In the genomic region with DNA sequence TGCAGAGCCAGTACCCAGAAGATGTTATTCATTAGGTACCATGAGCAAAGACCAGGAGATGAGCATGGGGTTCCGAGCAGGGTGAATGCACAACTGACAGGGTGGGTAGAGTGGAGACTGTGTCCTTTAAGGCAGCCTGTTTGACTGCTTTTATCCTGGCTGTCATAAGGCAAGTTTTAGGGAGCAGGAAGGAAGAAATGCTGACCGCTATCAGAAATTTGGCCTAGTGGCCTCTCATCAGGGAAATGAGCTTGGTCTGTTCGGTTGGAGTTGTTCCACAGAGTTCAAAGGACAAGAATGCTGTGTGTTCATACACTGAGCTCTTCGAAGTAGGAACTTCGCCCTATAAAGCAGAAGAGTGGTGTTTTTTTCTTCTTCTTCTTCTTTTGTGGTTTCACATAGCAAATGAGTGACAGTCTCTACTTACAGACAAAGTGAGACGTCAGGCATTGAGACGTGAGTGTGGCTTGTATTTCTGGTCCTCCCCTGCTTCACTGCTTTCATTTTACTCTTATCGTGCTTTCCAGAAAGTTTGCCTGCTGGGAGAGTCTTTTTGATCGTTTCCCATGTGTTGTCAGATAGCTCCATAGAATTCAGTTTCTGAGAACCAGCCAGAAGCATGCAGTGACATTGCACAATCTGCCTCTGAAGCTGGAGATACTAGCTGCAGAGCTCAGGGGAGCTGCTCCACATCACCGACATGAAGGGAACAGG, we compare ENCODE assay signal across 9 cellular contexts. TPM values are rescaled to one million over a fixed set of nuclear protein-coding genes. Genes with fewer than 3 reads are reported as not detected.
DNase-seq lines count a peak whose midpoint lies in the region; ATAC-seq, FAIRE-seq and TF ChIP-seq lines count a peak whose summit lies in the region.
"Had no signal": no experiment of that assay in that cellular context is flagged by ENCODE, and none has a peak within 500 bp of the region (broad histone marks: within the 10 kb centered on the region; RNA-seq: fewer than 3 reads in every experiment).

A gene with protein sequence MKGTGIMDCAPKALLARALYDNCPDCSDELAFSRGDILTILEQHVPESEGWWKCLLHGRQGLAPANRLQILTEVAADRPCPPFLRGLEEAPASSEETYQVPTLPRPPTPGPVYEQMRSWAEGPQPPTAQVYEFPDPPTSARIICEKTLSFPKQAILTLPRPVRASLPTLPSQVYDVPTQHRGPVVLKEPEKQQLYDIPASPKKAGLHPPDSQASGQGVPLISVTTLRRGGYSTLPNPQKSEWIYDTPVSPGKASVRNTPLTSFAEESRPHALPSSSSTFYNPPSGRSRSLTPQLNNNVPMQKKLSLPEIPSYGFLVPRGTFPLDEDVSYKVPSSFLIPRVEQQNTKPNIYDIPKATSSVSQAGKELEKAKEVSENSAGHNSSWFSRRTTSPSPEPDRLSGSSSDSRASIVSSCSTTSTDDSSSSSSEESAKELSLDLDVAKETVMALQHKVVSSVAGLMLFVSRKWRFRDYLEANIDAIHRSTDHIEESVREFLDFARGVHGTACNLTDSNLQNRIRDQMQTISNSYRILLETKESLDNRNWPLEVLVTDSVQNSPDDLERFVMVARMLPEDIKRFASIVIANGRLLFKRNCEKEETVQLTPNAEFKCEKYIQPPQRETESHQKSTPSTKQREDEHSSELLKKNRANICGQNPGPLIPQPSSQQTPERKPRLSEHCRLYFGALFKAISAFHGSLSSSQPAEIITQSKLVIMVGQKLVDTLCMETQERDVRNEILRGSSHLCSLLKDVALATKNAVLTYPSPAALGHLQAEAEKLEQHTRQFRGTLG (plus strand): TSS at position 502 of the 714 bp plus-strand sequence. CDS start 199 bp downstream, at position 701.

- H3K27me3 ChIP-seq in right lobe of liver (no peaks in the 10 kb centered on the region), upper lobe of right lung (no peaks in the 10 kb centered on the region)

- H3K4me3 ChIP-seq in right lobe of liver: peak within 1 kb of the TSS; percentile 8 to 33 (median 18)
- H3K4me3 ChIP-seq in upper lobe of right lung: peak within 1 kb of the TSS; percentile 49

- peak; percentile 53 for TF ChIP-seq POLR2A in right lobe of liver (IDR thresholded peaks at IDR 0.05)

- peak; percentile 65 for DNase-seq in activated CD8-positive, alpha-beta memory T cell treated with anti-CD3 and anti-CD28 coated beads, Interleukin-2, amount 10 ng/mL, durations not matched to agents 7 days and 5 days
- no peak for DNase-seq in activated CD8-positive, alpha-beta memory T cell treated with anti-CD3 and anti-CD28 coated beads, Interleukin-2, amount 50 U/mL, for 48 hours
- DNase-seq in right lobe of liver (peak in 1 of 3 donors; percentile 64), upper lobe of right lung (no peak), urothelium cell line (ENCODE audit: low spot score) (no peak), GM19240 (ENCODE audit: insufficient read length, low spot score) (no peak)

- TF ChIP-seq EP300 in Ishikawa (IDR thresholded peaks at IDR 0.05; ENCODE audit: borderline replicate concordance): no peak

- peak; percentile 68 for ATAC-seq in activated CD8-positive, alpha-beta memory T cell treated with anti-CD3 and anti-CD28 coated beads, Interleukin-2, amount 10 ng/mL, durations not matched to agents 7 days and 5 days
- ATAC-seq in right lobe of liver (peak; percentile 92 to 94 (median 93)), upper lobe of right lung (peak; percentile 91)

- FAIRE-seq in urothelium cell line (lab: Jason Lieb, UNC): no peak

- H3K4me1 Mint-ChIP-seq in activated CD8-positive, alpha-beta memory T cell treated with anti-CD3 and anti-CD28 coated beads, Interleukin-2, amount 10 ng/mL, durations not matched to agents 7 days and 5 days: peaks cover 55% of the 10 kb centered on the region

- no peaks in the 10 kb centered on the region for H3K27me3 Mint-ChIP-seq in activated CD8-positive, alpha-beta memory T cell treated with anti-CD3 and anti-CD28 coated beads, Interleukin-2, amount 10 ng/mL, durations not matched to agents 7 days and 5 days

- H3K27ac ChIP-seq in angular gyrus (ENCODE audit: low read depth, low read length) (peak within 1 kb of the TSS; percentile 59), right lobe of liver (peak within 1 kb of the TSS; percentile 63 to 76 (median 65)), upper lobe of right lung (peak within 1 kb of the TSS; percentile 87)
- H3K27ac ChIP-seq: VCaP had no signal

- peaks cover 57% of the 10 kb centered on the region for H3K36me3 Mint-ChIP-seq in activated CD8-positive, alpha-beta memory T cell treated with anti-CD3 and anti-CD28 coated beads, Interleukin-2, amount 10 ng/mL, durations not matched to agents 7 days and 5 days

- TF ChIP-seq CTCF in right lobe of liver (IDR thresholded peaks at IDR 0.05) (no peak), upper lobe of right lung (IDR thresholded peaks at IDR 0.05) (no peak)

- intact Hi-C loops in right lobe of liver (cut with DNase I) (no loop called here), upper lobe of right lung (cut with DNase I) (no loop called here)

- peaks cover 0 to 31% (median 6%) of the 10 kb centered on the region in 4 donors for H3K4me1 ChIP-seq in right lobe of liver
- peaks cover 30% of the 10 kb centered on the region for H3K4me1 ChIP-seq in upper lobe of right lung

- H3K4me3 Mint-ChIP-seq in activated CD8-positive, alpha-beta memory T cell treated with anti-CD3 and anti-CD28 coated beads, Interleukin-2, amount 10 ng/mL, durations not matched to agents 7 days and 5 days: peak within 1 kb of the TSS; percentile 81

- CTCF ChIA-PET in activated CD8-positive, alpha-beta memory T cell treated with anti-CD3 and anti-CD28 coated beads, Interleukin-2, amount 10 ng/mL, durations not matched to agents 7 days and 5 days (lab: Charles Lee): interaction anchor here (0.9 to 3.0 kb wide), 10 partner anchors 11 to 139 kb away, joined by 3 to 18 read pairs (median 6); a partner anchor contains a TSS

- peaks cover 0 to 10% (median 4%) of the 10 kb centered on the region in 4 donors for H3K36me3 ChIP-seq in right lobe of liver
- H3K36me3 ChIP-seq in upper lobe of right lung: peaks cover 9% of the 10 kb centered on the region

- H3K27ac Mint-ChIP-seq in activated CD8-positive, alpha-beta memory T cell treated with anti-CD3 and anti-CD28 coated beads, Interleukin-2, amount 10 ng/mL, durations not matched to agents 7 days and 5 days: peak within 1 kb of the TSS; percentile 95

- H3K9me3 ChIP-seq in right lobe of liver (no peaks in the 10 kb centered on the region), upper lobe of right lung (no peaks in the 10 kb centered on the region)

- no peak for TF ChIP-seq RAD21 in Ishikawa (IDR thresholded peaks at IDR 0.05; ENCODE audit: low read depth)

- WGBS in right lobe of liver (ENCODE audit: insufficient coverage, low coverage, low lambda C conversion rate, missing lambda C conversion rate): 5% methylated on average over 10 of the region's 10 CpGs

- H3K9me3 Mint-ChIP-seq in activated CD8-positive, alpha-beta memory T cell treated with anti-CD3 and anti-CD28 coated beads, Interleukin-2, amount 10 ng/mL, durations not matched to agents 7 days and 5 days (ENCODE audit: low read depth): no peaks in the 10 kb centered on the region

TF ChIP-seq in Ishikawa, 13 proteins besides CTCF, POLR2A, EP300 and RAD21:
- TF ChIP-seq CREB1 (IDR thresholded peaks at IDR 0.05; ENCODE audit: low read depth) (no peak), NFIC (IDR thresholded peaks at IDR 0.05) (no peak), CEBPB (IDR thresholded peaks at IDR 0.05) (peak; percentile 50; the same call in 1 of the 2 replicates), EGR1 (IDR thresholded peaks at IDR 0.05) (no peak)
- TF ChIP-seq, protein P1, sequence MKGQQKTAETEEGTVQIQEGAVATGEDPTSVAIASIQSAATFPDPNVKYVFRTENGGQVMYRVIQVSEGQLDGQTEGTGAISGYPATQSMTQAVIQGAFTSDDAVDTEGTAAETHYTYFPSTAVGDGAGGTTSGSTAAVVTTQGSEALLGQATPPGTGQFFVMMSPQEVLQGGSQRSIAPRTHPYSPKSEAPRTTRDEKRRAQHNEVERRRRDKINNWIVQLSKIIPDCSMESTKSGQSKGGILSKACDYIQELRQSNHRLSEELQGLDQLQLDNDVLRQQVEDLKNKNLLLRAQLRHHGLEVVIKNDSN (IDR thresholded peaks at IDR 0.05): no peak
TF ChIP-seq in Ishikawa: peak in this region for 1.

RNA-seq across cellular contexts. Expression of the gene that starts here (rescaled TPM):
- total RNA-seq in activated CD8-positive, alpha-beta memory T cell treated with anti-CD3 and anti-CD28 coated beads, Interleukin-2, amount 10 ng/mL, durations not matched to agents 7 days and 5 days: 10 to 100 TPM; 10.9 to 21.8 TPM
- total RNA-seq in right lobe of liver (1 to 10 TPM in 2 of 6 experiments, under 1 TPM in 4; 0.66 to 2.1 (median 0.83) TPM), upper lobe of right lung (40.2 TPM)
